20 cellular contexts compared by ENCODE assay signal in genomic region chr2:168230389-168230788, GRCh38.
"Had no signal": no experiment of that assay in that cellular context is flagged by ENCODE, and none has a peak within 500 bp of the region (broad histone marks: within the 10 kb centered on the region; RNA-seq: fewer than 3 reads in every experiment).

No MANE protein-coding gene starts in this region.

- H3K4me1 Mint-ChIP-seq: endodermal cell, neural progenitor cell had no signal

- ATAC-seq: heart right ventricle; left lobe of liver; naive thymus-derived CD4-positive, alpha-beta T cell; stimulated activated memory B cell treated with anti-CD40 and anti-IgM and Interleukin-4, amounts not matched to agents 10 μg/mL and 1 μg/mL and 100 μg/mL, for 72 hours had no signal

- H2AFZ ChIP-seq: neural progenitor cell had no signal

- H3K36me3 ChIP-seq: neural progenitor cell, ovary, right atrium auricular region, tibial artery, upper lobe of right lung had no signal

- DNase-seq: effector CD4-positive, alpha-beta T cell; endodermal cell; heart right ventricle; hypothalamus; islet precursor cell; mammary epithelial cell; naive thymus-derived CD4-positive, alpha-beta T cell; nucleus accumbens; ovary; stimulated activated CD4-positive, alpha-beta T cell treated with anti-CD3 and anti-CD28 coated beads, Interleukin-4, amount 100 ng/mL, for 1 hour; stimulated activated CD8-positive, alpha-beta memory T cell treated with anti-CD3 and anti-CD28 coated beads, Interleukin-4, amount 100 ng/mL, for 48 hours; tibial artery; upper lobe of right lung had no signal

- H3K27me3 Mint-ChIP-seq: naive thymus-derived CD4-positive, alpha-beta T cell; stimulated activated memory B cell treated with anti-CD40 and anti-IgM and Interleukin-4, amounts not matched to agents 10 μg/mL and 1 μg/mL and 100 μg/mL, for 72 hours; stimulated activated naive CD8-positive, alpha-beta T cell treated with anti-CD3 and anti-CD28 coated beads, Interleukin-15, Interleukin-2, amounts not matched to agents 100 ng/mL and 50 ng/mL, for 24 hours had no signal

- H3K4me3 ChIP-seq: coronary artery, heart right ventricle, neural progenitor cell, ovary, right atrium auricular region, tibial artery, upper lobe of right lung, vagina had no signal

- H3K27me3 ChIP-seq: heart right ventricle, neural progenitor cell, ovary, right atrium auricular region, tibial artery, upper lobe of right lung, vagina had no signal

- H3K4me1 ChIP-seq: neural progenitor cell, right atrium auricular region, upper lobe of right lung, vagina had no signal

- H3K27ac ChIP-seq: coronary artery, heart right ventricle, neural progenitor cell, ovary, right atrium auricular region, tibial artery, upper lobe of right lung, vagina had no signal

- H3K4me2 ChIP-seq: neural progenitor cell had no signal

- H3K27ac Mint-ChIP-seq: endodermal cell; neural progenitor cell; stimulated activated memory B cell treated with anti-CD40 and anti-IgM and Interleukin-4, amounts not matched to agents 10 μg/mL and 1 μg/mL and 100 μg/mL, for 72 hours had no signal

- H3K4me3 Mint-ChIP-seq: endodermal cell; naive thymus-derived CD4-positive, alpha-beta T cell; neural progenitor cell; stimulated activated memory B cell treated with anti-CD40 and anti-IgM and Interleukin-4, amounts not matched to agents 10 μg/mL and 1 μg/mL and 100 μg/mL, for 72 hours; stimulated activated naive CD8-positive, alpha-beta T cell treated with anti-CD3 and anti-CD28 coated beads, Interleukin-15, Interleukin-2, amounts not matched to agents 100 ng/mL and 50 ng/mL, for 24 hours had no signal

- H3K9ac ChIP-seq: neural progenitor cell had no signal

- H3K9me3 ChIP-seq: ovary, tibial artery, upper lobe of right lung, vagina had no signal
